Comparison of ENCODE assay signal across 8 cellular contexts in genomic region chr1:156212130-156212529, GRCh38. TPM values are rescaled to one million over a fixed set of nuclear protein-coding genes. Genes with fewer than 3 reads are reported as not detected.
DNase-seq lines count a peak whose midpoint lies in the region; ATAC-seq, FAIRE-seq and TF ChIP-seq lines count a peak whose summit lies in the region.

No MANE protein-coding gene starts in this region.

- POLR2A ChIA-PET in IMR-90 (lab: Charles Lee; ENCODE audit: unreplicated experiment) = interaction anchor here (0.9 to 1.9 kb wide), 2 partner anchors 19 to 71 kb away, joined by 8 to 16 read pairs; partner anchors contain the start of genes SLC25A44 and SMG5

- H3K14ac ChIP-seq in IMR-90 (replicated peaks; ENCODE audit: low read depth, low read length) = peak overlapping the region; percentile 10; the same call in 1 of the 2 replicates

- peak overlapping the region; percentile 59; the same call in 1 of the 2 replicates for H3K9ac ChIP-seq in IMR-90 (ENCODE audit: low read depth, low read length)
- peak overlapping the region; percentile 98; the same call in 1 of the 2 replicates for H3K9ac ChIP-seq in iPS-20b (ENCODE audit: low read depth, low read length)

- no TSS peak for BruUV-seq in IMR-90 (replicated peaks; lab: Mats Ljungman, UMichigan)

- H3K36me3 Mint-ChIP-seq in activated naive CD4-positive, alpha-beta T cell treated with anti-CD3 and anti-CD28 coated beads, Interleukin-2, amount 50 U/mL, for 72 hours = peaks cover 17 to 64% of the 10 kb centered on the region in 2 donors
- peaks cover 31 to 42% of the 10 kb centered on the region in 2 donors for H3K36me3 Mint-ChIP-seq in stimulated activated naive B cell treated with anti-CD40 and anti-IgM and Interleukin-4, amounts not matched to agents 10 μg/mL and 1 μg/mL and 100 μg/mL, for 72 hours

- H3K4ac ChIP-seq in IMR-90 (ENCODE audit: low read depth, low read length) = peak overlapping the region; percentile 69

- H3K9me1 ChIP-seq in IMR-90 (ENCODE audit: insufficient read depth, low read length) = 0 out of 2 replicates have a peak, but pooled peaks cover 5% of the 10 kb centered on the region

- H2AK9ac ChIP-seq in IMR-90 (replicated peaks; ENCODE audit: low read depth, low read length, poor library complexity) = peak overlapping the region; percentile 84

- CTCF ChIA-PET in IMR-90 (lab: Yijun Ruan, JAX) = interaction anchor here (1.0 to 1.6 kb wide), 3 partner anchors 13 to 81 kb away, joined by 3 to 11 read pairs (median 3); no protein-coding TSS in a partner anchor

- no peak overlapping the region for H2BK20ac ChIP-seq in IMR-90 (ENCODE audit: low read depth, low read length)

- no peak overlapping the region for H2BK120ac ChIP-seq in IMR-90 (ENCODE audit: low read depth, low read length)

- TF ChIP-seq RAD21 in IMR-90 (IDR thresholded peaks at IDR 0.05; ENCODE audit: low read length) = no peak

- H3K4me3 ChIP-seq in IMR-90 (ENCODE audit: insufficient read depth, low read depth, low read length) (no peak overlapping the region; the same call in 1 of the 2 replicates), iPS-20b (ENCODE audit: low read length) (peak overlapping the region; percentile 94), foreskin fibroblast (ENCODE audit: low read depth in 1 of 2, low read length in 2 of 2) (peak overlapping the region in 1 of 2 donors; percentile 51)

- intact Hi-C loops in IMR-90 (cut with micrococcal nuclease) = no loop called here

- H4K8ac ChIP-seq in IMR-90 (ENCODE audit: low read depth in 2 of 2, low read length in 2 of 2) = peak overlapping the region; percentile 34 to 92

- in situ Hi-C loops in IMR-90 (cut with MboI; ENCODE audit: low sequenced_read_pairs) = loop anchor here (5.0 kb wide), 1 partner anchor 50 kb away; no protein-coding TSS in a partner anchor

- no peak for TF ChIP-seq CTCF in IMR-90 (conservative IDR thresholded peaks at IDR 0.05; ENCODE audit: low read depth, low read length)
- no peak for TF ChIP-seq CTCF in foreskin fibroblast (IDR thresholded peaks at IDR 0.05; ENCODE audit: low read depth, low read length)

- H3K27ac ChIP-seq in IMR-90 (ENCODE audit: insufficient read depth, low read length) = peak overlapping the region; percentile 15
- peak overlapping the region; percentile 99 for H3K27ac ChIP-seq in iPS-20b (ENCODE audit: low read length)

- no peak overlapping the region for H2BK15ac ChIP-seq in IMR-90 (ENCODE audit: low read depth, low read length)

- H3K79me1 ChIP-seq in IMR-90 (ENCODE audit: low read depth in 1 of 2, low read length in 2 of 2) = peaks cover 7 to 35% of the 10 kb centered on the region in 2 experiments

- H3K56ac ChIP-seq in IMR-90 (ENCODE audit: extremely low read depth, insufficient read depth, low read length) = peak overlapping the region; percentile 83; the same call in 1 of the 2 replicates

- no peak overlapping the region for H3K18ac ChIP-seq in IMR-90 (ENCODE audit: low read depth, low read length)

- 0 out of 2 replicates have a peak, but pooled peaks cover 2% of the 10 kb centered on the region for H3K4me1 ChIP-seq in IMR-90 (ENCODE audit: control insufficient read depth, insufficient read depth, low read length)
- H3K4me1 ChIP-seq in iPS-20b (ENCODE audit: insufficient read depth, low read length) = peaks cover 11% of the 10 kb centered on the region; the same call in 1 of the 2 replicates

- ATAC-seq in IMR-90 (ENCODE audit: low read depth) = no peak
- ATAC-seq in activated naive CD4-positive, alpha-beta T cell treated with anti-CD3 and anti-CD28 coated beads, Interleukin-2, amount 50 U/mL, for 72 hours = no peak
- no peak for ATAC-seq in stimulated activated naive B cell treated with anti-CD40 and anti-IgM and Interleukin-4, amounts not matched to agents 10 μg/mL and 1 μg/mL and 100 μg/mL, for 72 hours (replicated peaks)

- H4K91ac ChIP-seq in IMR-90 (ENCODE audit: insufficient read depth, low read depth, low read length) = peak overlapping the region; percentile 41

- H3K27me3 ChIP-seq in IMR-90 (ENCODE audit: control insufficient read depth, insufficient read depth, low read length) = no peaks in the 10 kb centered on the region
- no peaks in the 10 kb centered on the region for H3K27me3 ChIP-seq in iPS-20b (ENCODE audit: insufficient read depth, low read length)

- DNase-seq in IMR-90 = no peak
- no peak for DNase-seq in activated naive CD4-positive, alpha-beta T cell treated with anti-CD3 and anti-CD28 coated beads, Interleukin-2, amount 50 U/mL, for 72 hours (ENCODE audit: low spot score in 2 of 2)
- DNase-seq in stimulated activated naive B cell treated with anti-CD40 and anti-IgM and Interleukin-4, amounts not matched to agents 10 μg/mL and 1 μg/mL and 100 μg/mL, for 72 hours = no peak
- no peak for DNase-seq in NCI-H1105 (lab: John Stamatoyannopoulos, UW)
- no peak for DNase-seq in foreskin fibroblast
- no peak for DNase-seq in RCC 7860 (ENCODE audit: low spot score)
- no peak for DNase-seq in erythroblast (lab: John Stamatoyannopoulos, UW)

- 100% methylated on average over 1 of the region's 9 CpGs; no CpG with 5 or more reads in 1 of the 2 experiments for WGBS in IMR-90 (ENCODE audit: extremely low coverage in 2 of 2, insufficient read length in 1 of 2), 2 experiments

- peak overlapping the region; percentile 56 for H2BK5ac ChIP-seq in IMR-90 (ENCODE audit: low read depth, low read length, poor library complexity, severe bottlenecking)

- dilution Hi-C loops in IMR-90 (cut with HindIII; ENCODE audit: low sequenced_read_pairs, unreplicated experiment) = no loop called here

- peaks cover 0 to 4% of the 10 kb centered on the region in 2 donors for H3K9me3 Mint-ChIP-seq in activated naive CD4-positive, alpha-beta T cell treated with anti-CD3 and anti-CD28 coated beads, Interleukin-2, amount 50 U/mL, for 72 hours
- no peaks in the 10 kb centered on the region for H3K9me3 Mint-ChIP-seq in stimulated activated naive B cell treated with anti-CD40 and anti-IgM and Interleukin-4, amounts not matched to agents 10 μg/mL and 1 μg/mL and 100 μg/mL, for 72 hours

- H4K5ac ChIP-seq in IMR-90 (ENCODE audit: low read depth, low read length) = peak overlapping the region; percentile 65

- FAIRE-seq in RCC 7860 (lab: Jason Lieb, UNC) = no peak

- H2AK5ac ChIP-seq in IMR-90 (ENCODE audit: low read depth, low read length) = peak overlapping the region; percentile 32; the same call in 1 of the 2 replicates

- no peaks in the 10 kb centered on the region for H3K27me3 Mint-ChIP-seq in stimulated activated naive B cell treated with anti-CD40 and anti-IgM and Interleukin-4, amounts not matched to agents 10 μg/mL and 1 μg/mL and 100 μg/mL, for 72 hours

- H3K36me3 ChIP-seq in IMR-90 (ENCODE audit: control insufficient read depth, insufficient read depth, low read length) = peaks cover 19% of the 10 kb centered on the region
- H3K36me3 ChIP-seq in iPS-20b (ENCODE audit: insufficient read depth, low read depth, low read length) = peaks cover 36% of the 10 kb centered on the region

- H3K23ac ChIP-seq in IMR-90 (ENCODE audit: low read depth, low read length) = peak overlapping the region; percentile 77; the same call in 1 of the 2 replicates

- TF ChIP-seq POLR2A in IMR-90 (IDR thresholded peaks at IDR 0.05; ENCODE audit: low read depth, low read length) (no peak), erythroblast (IDR thresholded peaks at IDR 0.05; ENCODE audit: low read length) (no peak)

- peak overlapping the region; percentile 97 to 100 for H3K27ac Mint-ChIP-seq in activated naive CD4-positive, alpha-beta T cell treated with anti-CD3 and anti-CD28 coated beads, Interleukin-2, amount 50 U/mL, for 72 hours
- peak overlapping the region; percentile 99 for H3K27ac Mint-ChIP-seq in stimulated activated naive B cell treated with anti-CD40 and anti-IgM and Interleukin-4, amounts not matched to agents 10 μg/mL and 1 μg/mL and 100 μg/mL, for 72 hours

- H2AFZ ChIP-seq in IMR-90 (replicated peaks; ENCODE audit: low read length, poor library complexity) = no peak overlapping the region

- H4K20me1 ChIP-seq in IMR-90 (ENCODE audit: insufficient read depth, low read length) = no peaks in the 10 kb centered on the region

- peak overlapping the region; percentile 91 to 98 for H3K4me3 Mint-ChIP-seq in stimulated activated naive B cell treated with anti-CD40 and anti-IgM and Interleukin-4, amounts not matched to agents 10 μg/mL and 1 μg/mL and 100 μg/mL, for 72 hours

- H3K4me1 Mint-ChIP-seq in stimulated activated naive B cell treated with anti-CD40 and anti-IgM and Interleukin-4, amounts not matched to agents 10 μg/mL and 1 μg/mL and 100 μg/mL, for 72 hours = peaks cover 8 to 19% of the 10 kb centered on the region in 2 donors

- no peaks in the 10 kb centered on the region for H3K9me3 ChIP-seq in IMR-90 (ENCODE audit: control insufficient read depth, insufficient read depth, low read length)
- H3K9me3 ChIP-seq in iPS-20b (ENCODE audit: insufficient read depth, low read depth, low read length) = no peaks in the 10 kb centered on the region

- peak overlapping the region; percentile 79; the same call in 1 of the 2 replicates for H3K4me2 ChIP-seq in IMR-90 (ENCODE audit: low read depth, low read length)

RNA-seq across cellular contexts. Expression of gene PMF1, which starts 0.7 kb away (rescaled TPM):
- total RNA-seq in IMR-90 (2012; rRNA removed) = 54.8 and 62.5 TPM in 2 replicates
- polyA plus RNA-seq in IMR-90 (2012; rRNA removed) = 73.4 and 74.9 TPM in 2 replicates
- polyA plus RNA-seq in IMR-90 (2012; cell fraction: cytosol; rRNA removed) = 69.8 and 110 TPM in 2 replicates
- 56.5 and 61.0 TPM in 2 replicates for polyA plus RNA-seq in IMR-90 (2012; cell fraction: nucleus; rRNA removed; ENCODE audit: low replicate concordance)
- 100 to 1,000 TPM; 120 to 156 TPM for total RNA-seq in activated naive CD4-positive, alpha-beta T cell treated with anti-CD3 and anti-CD28 coated beads, Interleukin-2, amount 50 U/mL, for 72 hours

RNA-seq across cellular contexts. Expression of gene SLC25A44, which starts 18.2 kb away (rescaled TPM):
- 12.7 and 12.8 TPM in 2 replicates for total RNA-seq in IMR-90 (2012; rRNA removed)
- 19.7 and 20.2 TPM in 2 replicates for polyA plus RNA-seq in IMR-90 (2012; rRNA removed)
- 10.9 and 12.2 TPM in 2 replicates for polyA plus RNA-seq in IMR-90 (2012; cell fraction: cytosol; rRNA removed)
- polyA plus RNA-seq in IMR-90 (2012; cell fraction: nucleus; rRNA removed; ENCODE audit: low replicate concordance) = 12.2 and 20.8 TPM in 2 replicates
- 10 to 100 TPM; 79.1 to 82.1 TPM for total RNA-seq in activated naive CD4-positive, alpha-beta T cell treated with anti-CD3 and anti-CD28 coated beads, Interleukin-2, amount 50 U/mL, for 72 hours

RNA-seq across cellular contexts. Expression of gene BGLAP, which starts 29.9 kb away (rescaled TPM):
- total RNA-seq in IMR-90 (2012; rRNA removed) = not detected in 2 replicates
- 0.32 and 0.67 TPM in 2 replicates for polyA plus RNA-seq in IMR-90 (2012; rRNA removed)
- 0.16 TPM in 1 of 2 replicates, not detected in the other for polyA plus RNA-seq in IMR-90 (2012; cell fraction: cytosol; rRNA removed)
- polyA plus RNA-seq in IMR-90 (2012; cell fraction: nucleus; rRNA removed; ENCODE audit: low replicate concordance) = 4.8 and 6.7 TPM in 2 replicates
- total RNA-seq in activated naive CD4-positive, alpha-beta T cell treated with anti-CD3 and anti-CD28 coated beads, Interleukin-2, amount 50 U/mL, for 72 hours = 1 to 10 TPM; 4.3 to 9.7 TPM

RNA-seq across cellular contexts. Expression of gene PAQR6, which starts 35.7 kb away (rescaled TPM):
- total RNA-seq in IMR-90 (2012; rRNA removed) = under 0.01 TPM in 1 of 2 replicates, not detected in the other
- 0.57 and 0.67 TPM in 2 replicates for polyA plus RNA-seq in IMR-90 (2012; rRNA removed)
- polyA plus RNA-seq in IMR-90 (2012; cell fraction: cytosol; rRNA removed) = 0.19 and 0.32 TPM in 2 replicates
- 6.4 and 13.6 TPM in 2 replicates for polyA plus RNA-seq in IMR-90 (2012; cell fraction: nucleus; rRNA removed; ENCODE audit: low replicate concordance)
- total RNA-seq in activated naive CD4-positive, alpha-beta T cell treated with anti-CD3 and anti-CD28 coated beads, Interleukin-2, amount 50 U/mL, for 72 hours = 1 to 10 TPM; 9.3 to 9.5 TPM

RNA-seq across cellular contexts. Expression of gene SEMA4A, which starts 58.7 kb away (rescaled TPM):
- 0.18 and 0.28 TPM in 2 replicates for total RNA-seq in IMR-90 (2012; rRNA removed)
- 0.86 and 1.4 TPM in 2 replicates for polyA plus RNA-seq in IMR-90 (2012; rRNA removed)
- polyA plus RNA-seq in IMR-90 (2012; cell fraction: cytosol; rRNA removed) = 0.15 and 0.41 TPM in 2 replicates
- 10.3 and 13.3 TPM in 2 replicates for polyA plus RNA-seq in IMR-90 (2012; cell fraction: nucleus; rRNA removed; ENCODE audit: low replicate concordance)
- total RNA-seq in activated naive CD4-positive, alpha-beta T cell treated with anti-CD3 and anti-CD28 coated beads, Interleukin-2, amount 50 U/mL, for 72 hours = 10 to 100 TPM; 10.5 to 36.2 TPM
